In genomic region chr17:74394977-74395376, GRCh38 we compare ENCODE assay signal across 2 cellular contexts.
TF ChIP-seq lines count a peak whose summit lies in the region.

No MANE protein-coding gene starts in this region.

TF ChIP-seq in A549, 52 proteins besides CTCF, POLR2A, EP300 and RAD21:
- TF ChIP-seq MYC (IDR thresholded peaks at IDR 0.05; ENCODE audit: borderline replicate concordance, low read length) (no peak), HMGXB4 (CRISPR knock-in tag; IDR thresholded peaks at IDR 0.05; ENCODE audit: borderline replicate concordance) (no peak), BCL3 (IDR thresholded peaks at IDR 0.05) (no peak), NR3C1 (IDR thresholded peaks at IDR 0.05) (no peak)
TF ChIP-seq in A549: peak in this region for 0.

TF ChIP-seq in K562, 482 proteins besides CTCF, POLR2A, EP300 and RAD21:
- TF ChIP-seq ETS2 (tag; IDR thresholded peaks at IDR 0.05; ENCODE audit: borderline replicate concordance, poor library complexity, severe bottlenecking) (no peak), TCF7L2 (IDR thresholded peaks at IDR 0.05; ENCODE audit: low read depth, low read length) (no peak), TAF9B (IDR thresholded peaks at IDR 0.05; ENCODE audit: partially characterized antibody) (no peak), MAFF (IDR thresholded peaks at IDR 0.05; ENCODE audit: low read length) (peak; percentile 15; the same call in 1 of the 2 replicates), ZNF277 (CRISPR knock-in tag; IDR thresholded peaks at IDR 0.05; ENCODE audit: borderline replicate concordance) (no peak), FOXM1 (IDR thresholded peaks at IDR 0.05; ENCODE audit: low read depth) (no peak), FOXM1 (CRISPR knock-in tag; IDR thresholded peaks at IDR 0.05; ENCODE audit: low read depth) (no peak), GMEB1 (CRISPR knock-in tag; IDR thresholded peaks at IDR 0.05) (no peak), MNT (conservative IDR thresholded peaks at IDR 0.05) (no peak), BACH1 (tag; IDR thresholded peaks at IDR 0.05) (no peak), CEBPZ (IDR thresholded peaks at IDR 0.05; ENCODE audit: borderline replicate concordance, low read depth, low read length) (no peak), RCOR1 (IDR thresholded peaks at IDR 0.05; ENCODE audit: borderline replicate concordance in 1 of 2, low read depth in 2 of 2, low read length in 2 of 2) (0 out of 4 replicates have a peak, but pooled peaks of 1 of the 2 experiments have one; percentile 36), FOXJ3 (CRISPR knock-in tag; IDR thresholded peaks at IDR 0.05) (no peak), MED1 (CRISPR knock-in tag; IDR thresholded peaks at IDR 0.05; ENCODE audit: borderline replicate concordance) (no peak), ZNF41 (CRISPR knock-in tag; conservative IDR thresholded peaks at IDR 0.05) (no peak), ZBTB9 (CRISPR knock-in tag; IDR thresholded peaks at IDR 0.05) (no peak), ZNF668 (CRISPR knock-in tag; IDR thresholded peaks at IDR 0.05) (no peak), ATF2 (CRISPR knock-in tag; IDR thresholded peaks at IDR 0.05) (no peak), JUND (IDR thresholded peaks at IDR 0.05; ENCODE audit: borderline replicate concordance, low read depth, low read length) (0 out of 2 replicates have a peak, but pooled peaks have one; percentile 27), JUND (tag; IDR thresholded peaks at IDR 0.05; ENCODE audit: borderline replicate concordance, low read depth, low read length) (no peak), NFYB (IDR thresholded peaks at IDR 0.05; ENCODE audit: extremely low read depth, insufficient read length) (no peak), ILF3 (IDR thresholded peaks at IDR 0.05; ENCODE audit: borderline replicate concordance) (no peak), NRF1 (conservative IDR thresholded peaks at IDR 0.05 in 1 of 2, IDR thresholded peaks at IDR 0.05 in 1 of 2) (no peak), SIRT6 (IDR thresholded peaks at IDR 0.05; ENCODE audit: low read depth, low read length) (no peak), SIX5 (IDR thresholded peaks at IDR 0.05; ENCODE audit: borderline replicate concordance in 1 of 2, insufficient read depth in 1 of 2, low read depth in 1 of 2, low read length in 2 of 2) (no peak), DLX4 (CRISPR knock-in tag; IDR thresholded peaks at IDR 0.05) (no peak), EGR1 (conservative IDR thresholded peaks at IDR 0.05) (no peak), ERF (CRISPR knock-in tag; IDR thresholded peaks at IDR 0.05) (no peak), HDAC1 (IDR thresholded peaks at IDR 0.05) (no peak), PHF21A (IDR thresholded peaks at IDR 0.05; ENCODE audit: borderline replicate concordance, low read depth) (no peak), ZNF316 (IDR thresholded peaks at IDR 0.05) (peak; percentile 28; the same call in 1 of the 2 replicates), FOSL1 (tag; conservative IDR thresholded peaks at IDR 0.05) (peak; percentile 60), ZNF76 (CRISPR knock-in tag; IDR thresholded peaks at IDR 0.05; ENCODE audit: borderline replicate concordance) (no peak), C11orf30 (IDR thresholded peaks at IDR 0.05; ENCODE audit: low read depth) (peak; percentile 56; the same call in 1 of the 2 replicates), MAX (CRISPR knock-in tag; IDR thresholded peaks at IDR 0.05) (no peak), MAFG (tag; conservative IDR thresholded peaks at IDR 0.05) (peak; percentile 75), CAMTA2 (CRISPR knock-in tag; conservative IDR thresholded peaks at IDR 0.05) (no peak), SRSF3 (IDR thresholded peaks at IDR 0.05; ENCODE audit: insufficient read depth, low read length) (no peak), NFE2 (IDR thresholded peaks at IDR 0.05; ENCODE audit: low read depth) (peak; percentile 77), BRD9 (IDR thresholded peaks at IDR 0.05; ENCODE audit: low read depth, partially characterized antibody) (no peak), KLF6 (CRISPR knock-in tag; IDR thresholded peaks at IDR 0.05; ENCODE audit: borderline replicate concordance) (no peak), TEAD1 (CRISPR knock-in tag; IDR thresholded peaks at IDR 0.05) (no peak), PCBP2 (IDR thresholded peaks at IDR 0.05; ENCODE audit: low read depth, low read length, poor library complexity, severe bottlenecking) (no peak)
